23 cellular contexts compared by ENCODE assay signal in the genomic region with DNA sequence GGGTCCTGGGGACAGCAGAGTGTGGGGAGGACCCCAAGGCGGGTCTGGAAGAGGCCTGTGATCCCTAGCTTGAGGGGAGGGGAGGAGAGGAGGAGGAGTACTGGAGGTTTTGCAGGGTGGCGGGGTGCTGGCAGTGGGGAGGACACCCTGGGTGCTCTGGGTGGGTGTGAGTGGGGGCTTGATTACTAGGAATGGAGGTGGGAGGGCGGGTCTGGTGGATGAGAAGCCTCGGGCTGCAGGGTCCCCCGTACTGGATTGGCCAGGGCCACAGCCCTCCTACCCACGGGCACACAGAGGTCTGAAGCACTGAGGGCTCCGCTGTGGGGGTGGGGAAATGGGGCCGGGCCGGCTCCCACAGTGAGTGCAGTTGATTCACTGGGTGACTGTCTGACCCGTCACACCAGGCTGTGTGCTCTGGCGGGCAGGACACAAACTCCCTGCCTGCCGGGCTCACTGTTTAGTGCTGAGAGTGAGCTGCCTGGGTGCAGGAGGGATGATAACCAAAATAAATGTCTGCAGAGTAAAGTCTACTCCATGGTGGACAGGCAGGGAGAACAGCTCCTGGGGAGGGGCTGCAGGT.
A peak's percentile ranks its signal among the peaks of the same experiment; 100 is the strongest.
DNase-seq lines count a peak whose midpoint lies in the region; ATAC-seq, FAIRE-seq and TF ChIP-seq lines count a peak whose summit lies in the region.
"Had no signal": no experiment of that assay in that cellular context is flagged by ENCODE, and none has a peak within 500 bp of the region (broad histone marks: within the 10 kb centered on the region; RNA-seq: fewer than 3 reads in every experiment).

No MANE protein-coding gene starts in this region.

- H4K91ac ChIP-seq in IMR-90 (ENCODE audit: insufficient read depth, low read depth, low read length) (no peak overlapping the region), neuronal stem cell (ENCODE audit: low read depth, low read length, poor library complexity) (no peak overlapping the region)

- no peak overlapping the region for H2AK9ac ChIP-seq in IMR-90 (replicated peaks; ENCODE audit: low read depth, low read length, poor library complexity)

- H2BK120ac ChIP-seq in IMR-90 (ENCODE audit: low read depth, low read length) (no peak overlapping the region), neuronal stem cell (ENCODE audit: low read depth, low read length) (no peak overlapping the region)

- no peak for TF ChIP-seq RAD21 in IMR-90 (IDR thresholded peaks at IDR 0.05; ENCODE audit: low read length)

- H3K27me3 ChIP-seq in IMR-90 (ENCODE audit: control insufficient read depth, insufficient read depth, low read length) (peaks cover 54% of the 10 kb centered on the region), astrocyte (ENCODE audit: insufficient read depth, low read length) (peaks cover 20% of the 10 kb centered on the region), neuronal stem cell (ENCODE audit: control insufficient read depth in 3 of 3, insufficient read depth in 3 of 3, low read depth in 1 of 3, low read length in 3 of 3) (peaks cover 0 to 6% (median 0%) of the 10 kb centered on the region in 3 experiments)

- CTCF ChIA-PET in IMR-90 (lab: Yijun Ruan, JAX), result no interaction called here

- H3K9me3 ChIP-seq in IMR-90 (ENCODE audit: control insufficient read depth, insufficient read depth, low read length), result peaks cover 2% of the 10 kb centered on the region; the same call in 1 of the 2 replicates
- H3K9me3 ChIP-seq in astrocyte (ENCODE audit: insufficient read depth, low read depth, low read length), result no peaks in the 10 kb centered on the region
- H3K9me3 ChIP-seq in neuronal stem cell (replicated peaks in 1 of 2; ENCODE audit: control insufficient read depth in 2 of 2, insufficient read depth in 1 of 2, low read depth in 1 of 2, low read length in 2 of 2), result no peaks in the 10 kb centered on the region
- H3K9me3 ChIP-seq: SK-N-SH had no signal

- no peaks in the 10 kb centered on the region for H3K79me2 ChIP-seq in astrocyte (ENCODE audit: insufficient read depth, low read length)

- DNase-seq in DMS53 (lab: John Stamatoyannopoulos, UW) (peak; percentile 15), DMS53 treated with DMSO at 0.1 percent for 48 hours (lab: John Stamatoyannopoulos, UW; ENCODE audit: unreplicated experiment) (no peak), IMR-90 (no peak), astrocyte (ENCODE audit: low read depth) (no peak), neuronal stem cell (ENCODE audit: low spot score) (no peak), GF-D8 (lab: John Stamatoyannopoulos, UW) (no peak), NCI-H446 treated with DMSO at 0.1 percent for 48 hours (lab: John Stamatoyannopoulos, UW) (no peak)
- DNase-seq: Calu3, DND-41, GDM1, HCEC 1CT, KG1, NCI-H1436, NCI-H2081, NCI-H510A treated with DMSO at 0.1 percent for 48 hours, NCI-H82, SHP77, SK-N-SH had no signal

- H3K9ac ChIP-seq in IMR-90 (ENCODE audit: low read depth, low read length) (no peak overlapping the region), astrocyte (ENCODE audit: low read length) (no peak overlapping the region), neuronal stem cell (ENCODE audit: low read depth, low read length, poor library complexity) (peak overlapping the region; percentile 56)
- H3K9ac ChIP-seq: SK-N-SH had no signal

- H4K8ac ChIP-seq in IMR-90 (ENCODE audit: low read depth in 2 of 2, low read length in 2 of 2), result no peak overlapping the region
- H4K8ac ChIP-seq in neuronal stem cell (ENCODE audit: low read depth, low read length), result no peak overlapping the region

- peak overlapping the region; percentile 69 for H3K27ac Mint-ChIP-seq in astrocyte (ENCODE audit: unreplicated experiment)
- H3K27ac Mint-ChIP-seq: CD4-positive, alpha-beta memory T cell had no signal

- H2BK20ac ChIP-seq in IMR-90 (ENCODE audit: low read depth, low read length), result no peak overlapping the region

- H2BK15ac ChIP-seq in IMR-90 (ENCODE audit: low read depth, low read length), result no peak overlapping the region
- no peak overlapping the region for H2BK15ac ChIP-seq in neuronal stem cell (ENCODE audit: low read length)

- no peaks in the 10 kb centered on the region for H3K79me1 ChIP-seq in IMR-90 (ENCODE audit: low read depth in 1 of 2, low read length in 2 of 2)
- H3K79me1 ChIP-seq in neuronal stem cell (ENCODE audit: low read depth, low read length), result no peaks in the 10 kb centered on the region

- no peaks in the 10 kb centered on the region for H3K36me3 Mint-ChIP-seq in astrocyte (ENCODE audit: low read depth, unreplicated experiment)

- H3K4me2 ChIP-seq in IMR-90 (ENCODE audit: low read depth, low read length) (no peak overlapping the region), astrocyte (ENCODE audit: low read length) (no peak overlapping the region), neuronal stem cell (ENCODE audit: insufficient read depth, low read length, poor library complexity, severe bottlenecking) (no peak overlapping the region)
- H3K4me2 ChIP-seq: SK-N-SH had no signal

- H3K4me1 Mint-ChIP-seq in astrocyte (ENCODE audit: low read depth, unreplicated experiment), result no peaks in the 10 kb centered on the region

- H3K27ac ChIP-seq in IMR-90 (ENCODE audit: insufficient read depth, low read length) (no peak overlapping the region), astrocyte (ENCODE audit: low read depth, low read length) (no peak overlapping the region), neuronal stem cell (replicated peaks; ENCODE audit: low read length) (no peak overlapping the region)
- H3K27ac ChIP-seq: 22Rv1 had no signal

- H3K4me3 Mint-ChIP-seq in astrocyte (ENCODE audit: unreplicated experiment), result no peak overlapping the region

- no TSS peak for BruUV-seq in IMR-90 (replicated peaks; lab: Mats Ljungman, UMichigan)

- H2AFZ ChIP-seq in IMR-90 (replicated peaks; ENCODE audit: low read length, poor library complexity), result no peak overlapping the region
- H2AFZ ChIP-seq in astrocyte (ENCODE audit: low read depth, low read length), result no peak overlapping the region
- no peak overlapping the region for H2AFZ ChIP-seq in neuronal stem cell (ENCODE audit: low read length)

- H3K23ac ChIP-seq in IMR-90 (ENCODE audit: low read depth, low read length) (no peak overlapping the region), neuronal stem cell (ENCODE audit: low read depth, low read length, poor library complexity) (peak overlapping the region; percentile 49)

- peaks cover 49% of the 10 kb centered on the region for H3K27me3 Mint-ChIP-seq in astrocyte (ENCODE audit: low read depth, unreplicated experiment)
- H3K27me3 Mint-ChIP-seq: CD4-positive, alpha-beta memory T cell had no signal

- no peak overlapping the region; the same call in 1 of the 2 replicates for H2AK5ac ChIP-seq in IMR-90 (ENCODE audit: low read depth, low read length)
- H2AK5ac ChIP-seq in neuronal stem cell (ENCODE audit: low read depth, low read length), result peak overlapping the region; percentile 84

- H3K9me3 Mint-ChIP-seq in astrocyte (ENCODE audit: unreplicated experiment), result peaks cover 1% of the 10 kb centered on the region

- H3K14ac ChIP-seq in IMR-90 (replicated peaks; ENCODE audit: low read depth, low read length) (no peak overlapping the region), neuronal stem cell (ENCODE audit: low read length) (no peak overlapping the region)

- no peak overlapping the region for H4K5ac ChIP-seq in IMR-90 (ENCODE audit: low read depth, low read length)

- H2BK12ac ChIP-seq in neuronal stem cell (ENCODE audit: low read length), result peak overlapping the region; percentile 80

- no peak overlapping the region for H3K56ac ChIP-seq in IMR-90 (ENCODE audit: extremely low read depth, insufficient read depth, low read length)

- TF ChIP-seq CTCF in IMR-90 (conservative IDR thresholded peaks at IDR 0.05; ENCODE audit: low read depth, low read length) (no peak), astrocyte (IDR thresholded peaks at IDR 0.05; ENCODE audit: insufficient read depth, low read depth, low read length) (no peak)

- H3K18ac ChIP-seq in IMR-90 (ENCODE audit: low read depth, low read length) (no peak overlapping the region), neuronal stem cell (ENCODE audit: low read length) (peak overlapping the region; percentile 62)

- no peak overlapping the region for H3K4me3 ChIP-seq in IMR-90 (ENCODE audit: insufficient read depth, low read depth, low read length)
- no peak overlapping the region for H3K4me3 ChIP-seq in astrocyte (ENCODE audit: insufficient read depth, low read depth, low read length)
- H3K4me3 ChIP-seq in neuronal stem cell (ENCODE audit: low read length in 2 of 2), result no peak overlapping the region

- POLR2A ChIA-PET in IMR-90 (lab: Charles Lee; ENCODE audit: unreplicated experiment), result no interaction called here

- in situ Hi-C loops in IMR-90 (cut with MboI; ENCODE audit: low sequenced_read_pairs), result no loop called here

- WGBS in IMR-90 (ENCODE audit: extremely low coverage in 2 of 2, insufficient read length in 1 of 2), 2 experiments, result 36% methylated on average over 5 of the region's 12 CpGs; no CpG with 5 or more reads in 1 of the 2 experiments
- no CpG with 5 or more reads among the region's 12 CpGs for WGBS in neuronal stem cell (ENCODE audit: extremely low coverage in 2 of 2, insufficient read length in 2 of 2, insufficient replicate concordance in 1 of 2), 2 donors

- no peak for TF ChIP-seq POLR2A in IMR-90 (IDR thresholded peaks at IDR 0.05; ENCODE audit: low read depth, low read length)

- intact Hi-C loops in IMR-90 (cut with micrococcal nuclease), result no loop called here

- no peak for FAIRE-seq in astrocyte (lab: Jason Lieb, UNC)
- FAIRE-seq: GM12891, GM18507 had no signal

- ATAC-seq in IMR-90 (ENCODE audit: low read depth), result peak; percentile 19; the same call in 1 of the 2 replicates
- no peak for ATAC-seq in GM21786 (IDR thresholded peaks at IDR 0.05; ENCODE audit: unreplicated experiment)

- H2BK5ac ChIP-seq in IMR-90 (ENCODE audit: low read depth, low read length, poor library complexity, severe bottlenecking) (no peak overlapping the region), neuronal stem cell (ENCODE audit: low read length) (no peak overlapping the region)

- H3K4me1 ChIP-seq in IMR-90 (ENCODE audit: control insufficient read depth, insufficient read depth, low read length) (no peaks in the 10 kb centered on the region), astrocyte (ENCODE audit: insufficient read depth, low read length) (no peaks in the 10 kb centered on the region), neuronal stem cell (ENCODE audit: control insufficient read depth in 2 of 2, insufficient read depth in 1 of 2, low read depth in 1 of 2, low read length in 2 of 2) (peaks cover 0 to 6% of the 10 kb centered on the region in 2 donors)

- H4K20me1 ChIP-seq in IMR-90 (ENCODE audit: insufficient read depth, low read length), result no peaks in the 10 kb centered on the region
- H4K20me1 ChIP-seq in astrocyte (ENCODE audit: insufficient read depth, low read length), result no peaks in the 10 kb centered on the region

- no peaks in the 10 kb centered on the region for H3K36me3 ChIP-seq in IMR-90 (ENCODE audit: control insufficient read depth, insufficient read depth, low read length)
- H3K36me3 ChIP-seq in astrocyte (ENCODE audit: insufficient read depth, low read length), result no peaks in the 10 kb centered on the region
- H3K36me3 ChIP-seq in neuronal stem cell (replicated peaks in 1 of 2; ENCODE audit: control insufficient read depth in 2 of 2, insufficient read depth in 2 of 2, low read length in 2 of 2), result no peaks in the 10 kb centered on the region

- H3K9me1 ChIP-seq in IMR-90 (ENCODE audit: insufficient read depth, low read length), result no peaks in the 10 kb centered on the region; the same call in 1 of the 2 replicates

- dilution Hi-C loops in IMR-90 (cut with HindIII; ENCODE audit: low sequenced_read_pairs, unreplicated experiment), result no loop called here

- H3K4ac ChIP-seq in IMR-90 (ENCODE audit: low read depth, low read length), result no peak overlapping the region
- peak overlapping the region; percentile 71 for H3K4ac ChIP-seq in neuronal stem cell (ENCODE audit: low read length)
